1 cellular context compared by ENCODE assay signal in genomic region chr21:44366586-44367211, GRCh38.
TF ChIP-seq lines count a peak whose summit lies in the region.

No MANE protein-coding gene starts in this region.

TF ChIP-seq in K562, 482 proteins besides CTCF, POLR2A, EP300 and RAD21:
- TF ChIP-seq DEAF1 (CRISPR knock-in tag; IDR thresholded peaks at IDR 0.05) = no peak
- TF ChIP-seq ZEB2 (IDR thresholded peaks at IDR 0.05) = no peak
- no peak for TF ChIP-seq ZFP36 (IDR thresholded peaks at IDR 0.05; ENCODE audit: low read depth, low read length, partially characterized antibody)
- no peak for TF ChIP-seq TBL1XR1 (IDR thresholded peaks at IDR 0.05; ENCODE audit: low read length in 2 of 2)
- TF ChIP-seq ID3 (CRISPR knock-in tag; IDR thresholded peaks at IDR 0.05) = no peak
- no peak for TF ChIP-seq ID3 (tag; IDR thresholded peaks at IDR 0.05)
- no peak for TF ChIP-seq ASH1L (IDR thresholded peaks at IDR 0.05; ENCODE audit: borderline replicate concordance, low read depth, partially characterized antibody)
- TF ChIP-seq E2F4 (CRISPR knock-in tag; IDR thresholded peaks at IDR 0.05; ENCODE audit: low read depth) = no peak
- no peak for TF ChIP-seq ZNF121 (CRISPR knock-in tag; conservative IDR thresholded peaks at IDR 0.05)
- no peak for TF ChIP-seq ZFX (CRISPR knock-in tag; IDR thresholded peaks at IDR 0.05)
- no peak for TF ChIP-seq PHTF2 (CRISPR knock-in tag; IDR thresholded peaks at IDR 0.05)
- no peak for TF ChIP-seq ZNF589 (CRISPR knock-in tag; IDR thresholded peaks at IDR 0.05; ENCODE audit: low read depth)
- TF ChIP-seq SAFB2 (IDR thresholded peaks at IDR 0.05; ENCODE audit: borderline replicate concordance, low read depth, low read length, severe bottlenecking) = no peak
TF ChIP-seq in K562: peak in this region for 0.
